8 cellular contexts compared by ENCODE assay signal in the genomic region with DNA sequence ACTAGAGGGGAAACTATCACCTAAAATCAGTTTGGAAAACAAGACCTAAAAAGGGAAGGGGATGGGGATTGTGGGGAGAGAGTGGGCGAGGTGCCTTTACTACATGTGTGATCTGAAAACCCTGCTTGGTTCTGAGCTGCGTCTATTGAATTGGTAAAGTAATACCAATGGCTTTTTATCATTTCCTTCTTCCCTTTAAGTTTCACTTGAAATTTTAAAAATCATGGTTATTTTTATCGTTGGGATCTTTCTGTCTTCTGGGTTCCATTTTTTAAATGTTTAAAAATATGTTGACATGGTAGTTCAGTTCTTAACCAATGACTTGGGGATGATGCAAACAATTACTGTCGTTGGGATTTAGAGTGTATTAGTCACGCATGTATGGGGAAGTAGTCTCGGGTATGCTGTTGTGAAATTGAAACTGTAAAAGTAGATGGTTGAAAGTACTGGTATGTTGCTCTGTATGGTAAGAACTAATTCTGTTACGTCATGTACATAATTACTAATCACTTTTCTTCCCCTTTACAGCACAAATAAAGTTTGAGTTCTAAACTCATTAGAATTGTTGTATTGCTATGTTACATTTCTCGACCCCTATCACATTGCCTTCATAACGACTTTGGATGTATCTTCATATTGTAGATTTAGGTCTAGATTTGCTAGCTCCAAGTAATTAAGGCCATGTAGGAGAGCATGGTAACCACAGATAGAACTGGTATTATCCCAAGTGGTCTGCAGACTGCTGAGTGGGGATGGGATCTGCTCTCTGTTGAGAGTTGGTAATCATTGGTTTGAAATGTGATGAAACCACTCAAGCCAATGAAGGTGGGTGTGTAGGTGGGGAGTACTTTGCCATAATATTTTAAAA. TPM values are rescaled to one million over a fixed set of nuclear protein-coding genes. Genes with fewer than 3 reads are reported as not detected.
DNase-seq lines count a peak whose midpoint lies in the region; ATAC-seq and TF ChIP-seq lines count a peak whose summit lies in the region.

No MANE protein-coding gene starts in this region.

- peaks cover 29% of the 10 kb centered on the region for H4K20me1 ChIP-seq in HCT116 (ENCODE audit: insufficient read depth)
- peaks cover 86% of the 10 kb centered on the region for H4K20me1 ChIP-seq in SK-N-SH (ENCODE audit: insufficient read depth)

- H3K27me3 Mint-ChIP-seq in CD4-positive, alpha-beta memory T cell: peaks cover 0 to 4% of the 10 kb centered on the region in 2 donors

- no peak for TF ChIP-seq CTCF in HCT116 (IDR thresholded peaks at IDR 0.05 in 2 of 3, conservative IDR thresholded peaks at IDR 0.05 in 1 of 3; ENCODE audit: borderline replicate concordance in 1 of 3, insufficient read depth in 1 of 3, low read depth in 2 of 3, low read length in 2 of 3)
- no peak for TF ChIP-seq CTCF in SK-N-SH (IDR thresholded peaks at IDR 0.05)
- no peak for TF ChIP-seq CTCF in dorsolateral prefrontal cortex (IDR thresholded peaks at IDR 0.05 in 54 of 56, conservative IDR thresholded peaks at IDR 0.05 in 2 of 56; ENCODE audit: low read depth in 1 of 56, partially characterized antibody in 56 of 56)

- TF ChIP-seq RAD21 in HCT116 (IDR thresholded peaks at IDR 0.05; ENCODE audit: low read depth) (no peak), SK-N-SH (IDR thresholded peaks at IDR 0.05; ENCODE audit: low read length) (no peak)

- no peak for TF ChIP-seq POLR2A in HCT116 (IDR thresholded peaks at IDR 0.05; ENCODE audit: borderline replicate concordance, extremely low read depth, insufficient read depth, insufficient read length)

- H3K9me2 ChIP-seq in HCT116 (ENCODE audit: insufficient read depth) (no peaks in the 10 kb centered on the region), SK-N-SH (no peaks in the 10 kb centered on the region)

- H3K4me3 Mint-ChIP-seq in CD4-positive, alpha-beta memory T cell: peak overlapping the region; percentile 92 to 97 (median 95)

- H3K27ac ChIP-seq in CD4-positive, alpha-beta memory T cell (ENCODE audit: low read depth, low read length): peak overlapping the region; percentile 98
- H3K27ac ChIP-seq in HCT116 (ENCODE audit: low read depth, low read length): peak overlapping the region; percentile 100
- peak overlapping the region; percentile 100 for H3K27ac ChIP-seq in SK-N-SH (ENCODE audit: low read depth in 2 of 2, low read length in 1 of 2)
- H3K27ac ChIP-seq in dorsolateral prefrontal cortex: peak overlapping the region; percentile 94 to 100 (median 100)
- peak overlapping the region; percentile 100 for H3K27ac ChIP-seq in mucosa of rectum (ENCODE audit: low read depth in 2 of 2, low read length in 2 of 2)

- ATAC-seq in HCT116 (peak; percentile 1), GM18519 (IDR thresholded peaks at IDR 0.05; ENCODE audit: low FRiP score, unreplicated experiment) (no peak)

- peak; percentile 69 to 84 (median 74) for DNase-seq in CD4-positive, alpha-beta memory T cell
- DNase-seq in HCT116 (ENCODE audit: low read depth, low spot score) (peak; percentile 42), SK-N-SH (no peak), dorsolateral prefrontal cortex (peak in 2 of 10 donors; percentile 24), HEK293T (ENCODE audit: extremely low spot score) (no peak)
- DNase-seq in effector CD8-positive, alpha-beta T cell (lab: John Stamatoyannopoulos, UW): no peak

- peaks cover 50% of the 10 kb centered on the region for H3K4me1 ChIP-seq in CD4-positive, alpha-beta memory T cell (ENCODE audit: insufficient read depth, low read length)
- H3K4me1 ChIP-seq in HCT116 (ENCODE audit: control insufficient read depth in 1 of 2, insufficient read depth in 2 of 2, low read length in 2 of 2): peaks cover 36 to 81% of the 10 kb centered on the region in 2 experiments
- peaks cover 0 to 38% of the 10 kb centered on the region in 2 experiments; a peak in 2 of 4 replicates for H3K4me1 ChIP-seq in SK-N-SH (ENCODE audit: control insufficient read depth in 1 of 2, insufficient read depth in 2 of 2, low read depth in 1 of 2, low read length in 1 of 2)
- peaks cover 44 to 46% of the 10 kb centered on the region in 2 donors for H3K4me1 ChIP-seq in mucosa of rectum (ENCODE audit: control insufficient read depth in 2 of 2, insufficient read depth in 2 of 2, low read length in 2 of 2)

- H3K9me3 Mint-ChIP-seq in CD4-positive, alpha-beta memory T cell: peaks cover 0 to 9% (median 2%) of the 10 kb centered on the region in 8 donors

- H3K79me2 ChIP-seq in HCT116 (ENCODE audit: insufficient read depth, low read length): peaks cover 65% of the 10 kb centered on the region
- H3K79me2 ChIP-seq in SK-N-SH (ENCODE audit: insufficient read depth): peaks cover 97% of the 10 kb centered on the region

- H3K4me1 Mint-ChIP-seq in CD4-positive, alpha-beta memory T cell: peaks cover 42 to 83% (median 47%) of the 10 kb centered on the region in 4 donors

- no peak overlapping the region for H2AFZ ChIP-seq in HCT116 (ENCODE audit: low read depth, low read length, poor library complexity, severe bottlenecking)
- H2AFZ ChIP-seq in SK-N-SH (ENCODE audit: low read depth): no peak overlapping the region

- peaks cover 58% of the 10 kb centered on the region in 2 donors for H3K36me3 Mint-ChIP-seq in CD4-positive, alpha-beta memory T cell

- H3K36me3 ChIP-seq in CD4-positive, alpha-beta memory T cell (ENCODE audit: insufficient read depth, low read length): peaks cover 19% of the 10 kb centered on the region
- H3K36me3 ChIP-seq in HCT116 (ENCODE audit: control insufficient read depth in 1 of 2, insufficient read depth in 2 of 2, low read length in 2 of 2) (peaks cover 0 to 8% of the 10 kb centered on the region in 2 experiments; a peak in 1 of 4 replicates), SK-N-SH (replicated peaks in 1 of 2; ENCODE audit: control insufficient read depth in 1 of 2, insufficient read depth in 2 of 2, low read length in 1 of 2) (peaks cover 57 to 81% of the 10 kb centered on the region in 2 experiments), mucosa of rectum (ENCODE audit: control insufficient read depth in 2 of 2, insufficient read depth in 2 of 2, low read length in 2 of 2) (peaks cover 20 to 37% of the 10 kb centered on the region in 2 donors)

- peak overlapping the region; percentile 93 to 100 (median 97) for H3K27ac Mint-ChIP-seq in CD4-positive, alpha-beta memory T cell

- CTCF ChIA-PET in CD4-positive, alpha-beta memory T cell (lab: Charles Lee; ENCODE audit: partially characterized antibody): interaction anchor here (2.2 to 12.6 kb wide), 2 partner anchors 9 to 73 kb away, joined by 14 to 192 read pairs; a partner anchor contains a TSS
- CTCF ChIA-PET in HCT116 (lab: Charles Lee): interaction anchor here (1.3 kb wide), 1 partner anchor 84 kb away, joined by 3 read pairs; no protein-coding TSS in a partner anchor
- CTCF ChIA-PET in SK-N-SH (lab: Yijun Ruan, JAX): interaction anchor here (7.4 to 13.0 kb wide), 2 partner anchors 72 to 82 kb away, joined by 57 to 223 read pairs; a partner anchor contains a TSS
- CTCF ChIA-PET in HEK293T (lab: Yijun Ruan, JAX): no interaction called here

- H3K27me3 ChIP-seq in CD4-positive, alpha-beta memory T cell (ENCODE audit: insufficient read depth, low read length): no peaks in the 10 kb centered on the region
- H3K27me3 ChIP-seq in HCT116 (ENCODE audit: insufficient read depth, low read length) (no peaks in the 10 kb centered on the region), SK-N-SH (ENCODE audit: insufficient read depth) (no peaks in the 10 kb centered on the region), dorsolateral prefrontal cortex (no peaks in the 10 kb centered on the region), mucosa of rectum (ENCODE audit: control insufficient read depth in 2 of 2, insufficient read depth in 2 of 2, low read length in 2 of 2) (no peaks in the 10 kb centered on the region)

- peak overlapping the region; percentile 95 to 99 for H3K4me3 ChIP-seq in CD4-positive, alpha-beta memory T cell (ENCODE audit: low read length in 2 of 2)
- peak overlapping the region; percentile 6 to 77; a peak in 1 of 4 replicates for H3K4me3 ChIP-seq in HCT116 (replicated peaks in 1 of 2; ENCODE audit: low read depth in 1 of 2, low read length in 2 of 2)
- peak overlapping the region; percentile 77 to 83 for H3K4me3 ChIP-seq in SK-N-SH (ENCODE audit: low read depth in 2 of 2, low read length in 1 of 2)
- peak overlapping the region; percentile 51 to 90 (median 78) for H3K4me3 ChIP-seq in dorsolateral prefrontal cortex
- peak overlapping the region; percentile 82 to 96 for H3K4me3 ChIP-seq in mucosa of rectum (ENCODE audit: low read length in 2 of 2)

- intact Hi-C loops in CD4-positive, alpha-beta memory T cell (cut with micrococcal nuclease): loop anchor here (1.0 to 5.0 kb wide), 3 partner anchors 10 to 146 kb away; a partner anchor contains a TSS
- intact Hi-C loops in HCT116 (cut with micrococcal nuclease) (no loop called here), dorsolateral prefrontal cortex (cut with DNase I) (no loop called here)

- no TSS peak for BruUV-seq in HCT116 (replicated peaks; lab: Mats Ljungman, UMichigan)

- H3K4me2 ChIP-seq in HCT116 (ENCODE audit: low read length) (peak overlapping the region; percentile 96), SK-N-SH (peak overlapping the region; percentile 94)

- WGBS in SK-N-SH (ENCODE audit: low lambda C conversion rate): under 1% methylated on average over 9 of the region's 9 CpGs

- peaks cover 90% of the 10 kb centered on the region for H3F3A ChIP-seq in SK-N-SH (replicated peaks; ENCODE audit: insufficient read depth)

- POLR2A ChIA-PET in CD4-positive, alpha-beta memory T cell (lab: Charles Lee; ENCODE audit: partially characterized antibody): interaction anchor here (1.1 to 22.2 kb wide), 14 partner anchors 8 to 151 kb away, joined by 3 to 3839 read pairs (median 41); a partner anchor contains a TSS
- POLR2A ChIA-PET in HCT116 (lab: Charles Lee): interaction anchor here (1.2 to 15.5 kb wide), 7 partner anchors 10 to 72 kb away, joined by 3 to 910 read pairs (median 23); a partner anchor contains a TSS
- POLR2A ChIA-PET in SK-N-SH (lab: Yijun Ruan, JAX): interaction anchor here (0.9 to 17.2 kb wide), 3 partner anchors 17 to 72 kb away, joined by 3 to 1027 read pairs (median 118); a partner anchor contains a TSS
- POLR2A ChIA-PET in HEK293T (lab: Yijun Ruan, JAX): interaction anchor here (0.6 to 16.9 kb wide), 8 partner anchors 10 to 72 kb away, joined by 3 to 1436 read pairs (median 160); a partner anchor contains a TSS

- H3K9ac ChIP-seq in HCT116 (ENCODE audit: low read length) (peak overlapping the region; percentile 95), SK-N-SH (peak overlapping the region; percentile 98), mucosa of rectum (ENCODE audit: low read depth in 1 of 2, low read length in 2 of 2) (peak overlapping the region; percentile 96 to 98)

- TF ChIP-seq EP300 in SK-N-SH (IDR thresholded peaks at IDR 0.05; ENCODE audit: borderline replicate concordance in 1 of 2, low read depth in 1 of 2, low read length in 1 of 2): no peak

- RAD21 ChIA-PET in HCT116 (lab: Charles Lee; ENCODE audit: low non-redundant PET in 1 of 2, low total read pairs in 2 of 2, uncharacterized antibody in 2 of 2, unreplicated experiment in 2 of 2): no interaction called here

- H3K9me3 ChIP-seq in CD4-positive, alpha-beta memory T cell (ENCODE audit: control insufficient read depth in 1 of 2, low read length in 2 of 2): no peaks in the 10 kb centered on the region
- H3K9me3 ChIP-seq in HCT116 (ENCODE audit: control insufficient read depth in 1 of 2, insufficient read depth in 1 of 2, low read depth in 1 of 2, low read length in 2 of 2) (no peaks in the 10 kb centered on the region), SK-N-SH (no peaks in the 10 kb centered on the region), mucosa of rectum (ENCODE audit: control insufficient read depth in 2 of 2, low read length in 2 of 2) (no peaks in the 10 kb centered on the region)

RNA-seq across cellular contexts. Expression of a gene that starts 3.6 kb away (rescaled TPM):
- total RNA-seq in CD4-positive, alpha-beta memory T cell: 100 to 1,000 TPM; 685 to 687 TPM
- polyA plus RNA-seq in CD4-positive, alpha-beta memory T cell: 1 to 10 TPM; 2.3 to 4.0 TPM
- total RNA-seq in HCT116 (2021; ENCODE audit: unreplicated experiment) (564 TPM), dorsolateral prefrontal cortex (1,000 to 10,000 TPM in 5 of 120 experiments, 100 to 1,000 TPM in 115; 106 to 1,508 (median 405) TPM)
- 181 and 274 TPM in 2 replicates for polyA plus RNA-seq in HCT116 (2012)
- 435 and 479 TPM in 2 replicates for polyA plus RNA-seq in SK-N-SH (2012; rRNA removed)
- 93.7 and 99.2 TPM in 2 replicates for polyA plus RNA-seq in SK-N-SH (2012; cell fraction: cytosol; rRNA removed)
- 3,897 and 4,476 TPM in 2 replicates for polyA plus RNA-seq in SK-N-SH (2012; cell fraction: nucleus; rRNA removed)

RNA-seq across cellular contexts. Expression of a gene that starts 39.8 kb away (rescaled TPM):
- total RNA-seq in CD4-positive, alpha-beta memory T cell: 10 to 100 TPM; 69.1 to 71.2 TPM
- polyA plus RNA-seq in CD4-positive, alpha-beta memory T cell: 10 to 100 TPM; 44.1 to 55.6 TPM
- 35.8 TPM for total RNA-seq in HCT116 (2021; ENCODE audit: unreplicated experiment)
- 12.9 and 20.6 TPM in 2 replicates for polyA plus RNA-seq in HCT116 (2012)
- 17.4 and 19.0 TPM in 2 replicates for polyA plus RNA-seq in SK-N-SH (2012; rRNA removed)
- polyA plus RNA-seq in SK-N-SH (2012; cell fraction: cytosol; rRNA removed): 8.0 and 14.0 TPM in 2 replicates
- polyA plus RNA-seq in SK-N-SH (2012; cell fraction: nucleus; rRNA removed): 32.3 and 58.1 TPM in 2 replicates
- total RNA-seq in dorsolateral prefrontal cortex: 10 to 100 TPM; 14.1 to 50.3 (median 21.7) TPM

RNA-seq across cellular contexts. Expression of a gene that starts 43.8 kb away (rescaled TPM):
- 10 to 100 TPM; 17.0 to 24.2 TPM for total RNA-seq in CD4-positive, alpha-beta memory T cell
- polyA plus RNA-seq in CD4-positive, alpha-beta memory T cell: 10 to 100 TPM in 1 of 2 donors, 1 to 10 TPM in 1; 7.2 to 15.0 TPM
- 3.9 TPM for total RNA-seq in HCT116 (2021; ENCODE audit: unreplicated experiment)
- 2.0 and 2.3 TPM in 2 replicates for polyA plus RNA-seq in HCT116 (2012)
- polyA plus RNA-seq in SK-N-SH (2012; rRNA removed): 3.1 and 3.6 TPM in 2 replicates
- polyA plus RNA-seq in SK-N-SH (2012; cell fraction: cytosol; rRNA removed): 1.2 and 1.8 TPM in 2 replicates
- polyA plus RNA-seq in SK-N-SH (2012; cell fraction: nucleus; rRNA removed): 13.7 and 17.4 TPM in 2 replicates
- total RNA-seq in dorsolateral prefrontal cortex: 10 to 100 TPM in 51 of 120 experiments, 1 to 10 TPM in 69; 3.6 to 18.2 (median 9.0) TPM

Comparison
In these comparisons a context has a peak if more than half of its experiments do, and no peak if none do; other contexts are left out.
1. DNase-seq: peak in CD4-positive, alpha-beta memory T cell (5 of 5) and HCT116 (single experiment); none in SK-N-SH (single experiment), HEK293T (single experiment) and effector CD8-positive, alpha-beta T cell (single experiment).
2. H3K4me3 ChIP-seq: peak in every context shown above with its lines; median percentile 97 in CD4-positive, alpha-beta memory T cell; 89 in mucosa of rectum; 80 in SK-N-SH; 78 in dorsolateral prefrontal cortex; 42 in HCT116.
3. Peak in every context shown above with its lines, with median percentiles within 50 percentile points of each other: H3K27ac ChIP-seq and H3K9ac ChIP-seq.